In the genomic region with DNA sequence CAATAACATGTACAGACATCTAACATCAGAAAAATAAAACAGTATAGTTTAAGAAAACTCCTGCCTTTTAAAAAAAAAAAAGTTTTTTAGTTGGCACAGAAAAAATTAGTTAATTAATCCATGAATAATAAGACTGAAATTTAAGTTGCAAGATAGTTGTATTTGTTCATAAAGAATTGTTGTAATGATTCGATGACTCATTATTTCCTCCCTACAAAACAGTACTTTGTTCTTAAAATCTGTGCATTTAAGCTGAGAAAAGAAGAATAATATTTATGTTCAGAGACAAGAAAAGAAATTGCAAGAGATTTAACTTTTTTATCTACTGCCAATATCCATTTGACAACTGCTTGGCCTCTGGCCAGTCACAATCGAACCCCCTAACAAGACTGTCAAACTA, we compare ENCODE assay signal across 19 cellular contexts.
"Had no signal": no experiment of that assay in that cellular context is flagged by ENCODE, and none has a peak within 500 bp of the region (broad histone marks: within the 10 kb centered on the region; RNA-seq: fewer than 3 reads in every experiment).

No MANE protein-coding gene starts in this region.

- H3K9me3 Mint-ChIP-seq: activated naive CD4-positive, alpha-beta T cell treated with anti-CD3 and anti-CD28 coated beads, Interleukin-2, amount 10 ng/mL, durations not matched to agents 7 days and 5 days; endodermal cell had no signal

- H3K36me3 Mint-ChIP-seq: activated naive CD4-positive, alpha-beta T cell treated with anti-CD3 and anti-CD28 coated beads, Interleukin-2, amount 10 ng/mL, durations not matched to agents 7 days and 5 days had no signal

- H3K9me3 ChIP-seq: ascending aorta, right atrium auricular region, tibial nerve, uterus had no signal

- H3K27me3 Mint-ChIP-seq: activated naive CD4-positive, alpha-beta T cell treated with anti-CD3 and anti-CD28 coated beads, Interleukin-2, amount 10 ng/mL, durations not matched to agents 7 days and 5 days; stimulated activated naive CD8-positive, alpha-beta T cell treated with anti-CD3 and anti-CD28 coated beads, Interleukin-15, Interleukin-2, amounts not matched to agents 100 ng/mL and 50 ng/mL, for 24 hours had no signal

- H3K27ac Mint-ChIP-seq: activated naive CD4-positive, alpha-beta T cell treated with anti-CD3 and anti-CD28 coated beads, Interleukin-2, amount 10 ng/mL, durations not matched to agents 7 days and 5 days; endodermal cell; stimulated activated naive CD8-positive, alpha-beta T cell treated with anti-CD3 and anti-CD28 coated beads, Interleukin-15, Interleukin-2, amounts not matched to agents 100 ng/mL and 50 ng/mL, for 24 hours; T-helper 1 cell treated with Interleukin-12 subunit alpha and Interleukin-12 subunit beta and Interleukin-4 antibody, amounts not matched to agents 30 μg/mL and 1 μg/mL, for 36 hours had no signal

- H3K36me3 ChIP-seq: ascending aorta, cardiac muscle cell, left lung, right atrium auricular region, tibial nerve had no signal

- ATAC-seq: activated T-cell treated with anti-CD3 and anti-CD28 coated beads, Interleukin-2, amount 50 U/mL, for 4 hours; left lung had no signal

- H3K4me3 ChIP-seq: ascending aorta, cardiac muscle cell, left lung, right atrium auricular region, tibial nerve, uterus had no signal

- H3K4me1 Mint-ChIP-seq: activated naive CD4-positive, alpha-beta T cell treated with anti-CD3 and anti-CD28 coated beads, Interleukin-2, amount 10 ng/mL, durations not matched to agents 7 days and 5 days; endodermal cell had no signal

- H3K27ac ChIP-seq: ascending aorta, cardiac muscle cell, left lung, right atrium auricular region, tibial nerve, uterus, VCaP had no signal

- H3K4me3 Mint-ChIP-seq: activated naive CD4-positive, alpha-beta T cell treated with anti-CD3 and anti-CD28 coated beads, Interleukin-2, amount 10 ng/mL, durations not matched to agents 7 days and 5 days; activated T-cell treated with anti-CD3 and anti-CD28 coated beads, Interleukin-2, amount 50 U/mL, for 4 hours; endodermal cell; stimulated activated naive CD8-positive, alpha-beta T cell treated with anti-CD3 and anti-CD28 coated beads, Interleukin-15, Interleukin-2, amounts not matched to agents 100 ng/mL and 50 ng/mL, for 24 hours; T-helper 1 cell treated with Interleukin-12 subunit alpha and Interleukin-12 subunit beta and Interleukin-4 antibody, amounts not matched to agents 30 μg/mL and 1 μg/mL, for 36 hours had no signal

- H3K4me1 ChIP-seq: ascending aorta, left lung, right atrium auricular region, tibial nerve, uterus had no signal

- H3K27me3 ChIP-seq: ascending aorta, cardiac muscle cell, left lung, right atrium auricular region, tibial nerve, uterus had no signal

- DNase-seq: activated CD4-positive, alpha-beta T cell treated with anti-CD3 and anti-CD28 coated beads, Interleukin-2, amount 50 U/mL, for 1 hour; activated CD4-positive, CD25-positive, alpha-beta regulatory T cell treated with anti-CD3 and anti-CD28 coated beads, Interleukin-2, amount 50 U/mL, for 72 hours; activated CD8-positive, alpha-beta memory T cell treated with anti-CD3 and anti-CD28 coated beads, Interleukin-2, amount 50 U/mL, for 4 hours; activated naive CD4-positive, alpha-beta T cell treated with anti-CD3 and anti-CD28 coated beads, Interleukin-2, amount 10 ng/mL, durations not matched to agents 7 days and 5 days; activated T-cell treated with anti-CD3 and anti-CD28 coated beads, Interleukin-2, amount 50 U/mL, for 4 hours; endodermal cell; glutamatergic neuron; hippocampal formation; islet precursor cell; left lung; occipital lobe; uterus had no signal
